ENCODE assay signal across 11 cellular contexts in genomic region chr1:54800041-54800898, GRCh38. TPM values are rescaled to one million over a fixed set of nuclear protein-coding genes. Genes with fewer than 3 reads are reported as not detected.
DNase-seq lines count a peak whose midpoint lies in the region; ATAC-seq and TF ChIP-seq lines count a peak whose summit lies in the region.
"Had no signal": no experiment of that assay in that cellular context is flagged by ENCODE, and none has a peak within 500 bp of the region (broad histone marks: within the 10 kb centered on the region; RNA-seq: fewer than 3 reads in every experiment).

No MANE protein-coding gene starts in this region.

- intact Hi-C loops in CD8-positive, alpha-beta T cell (cut with DNase I, micrococcal nuclease): loop anchor here in 1 of 2 experiments (2.0 to 5.0 kb wide), 3 partner anchors 85 to 747 kb away; partner anchors contain the start of genes DHCR24, TCEANC2, TMEM59 and TTC4
- intact Hi-C loops in esophagus muscularis mucosa (cut with DNase I) (no loop called here), aorta (cut with DNase I) (no loop called here)

- H3K27ac ChIP-seq in CD8-positive, alpha-beta T cell (ENCODE audit: low read depth, low read length): peak overlapping the region; percentile 38
- H3K27ac ChIP-seq in OCI-LY1 (ENCODE audit: low read depth, low read length, poor library complexity, severe bottlenecking) (no peak overlapping the region), esophagus muscularis mucosa (replicated peaks in 1 of 4) (no peak overlapping the region), osteoblast (ENCODE audit: low read depth, low read length) (no peak overlapping the region), aorta (ENCODE audit: low read depth in 1 of 2, low read length in 2 of 2) (no peak overlapping the region)

- no peaks in the 10 kb centered on the region for H3K27me3 Mint-ChIP-seq in CD8-positive, alpha-beta T cell (ENCODE audit: low read depth)

- H2AFZ ChIP-seq in OCI-LY1 (ENCODE audit: low read length) (no peak overlapping the region), osteoblast (ENCODE audit: low read length) (no peak overlapping the region)

- no peaks in the 10 kb centered on the region for H3K9me3 Mint-ChIP-seq in CD8-positive, alpha-beta T cell

- peak overlapping the region; percentile 93 for H3K27ac Mint-ChIP-seq in CD8-positive, alpha-beta T cell

- H4K20me1 ChIP-seq in OCI-LY1 (ENCODE audit: insufficient read depth, low read length) (no peaks in the 10 kb centered on the region), osteoblast (ENCODE audit: insufficient read depth, low read length) (no peaks in the 10 kb centered on the region)

- H3K4me2 ChIP-seq in OCI-LY1 (ENCODE audit: low read length): peak overlapping the region; percentile 83
- H3K4me2 ChIP-seq in osteoblast (ENCODE audit: insufficient read depth, low read length): peak overlapping the region; percentile 51

- H3K36me3 ChIP-seq in CD8-positive, alpha-beta T cell (ENCODE audit: insufficient read depth, low read length): no peaks in the 10 kb centered on the region
- H3K36me3 ChIP-seq in OCI-LY1 (ENCODE audit: insufficient read depth, low read length) (no peaks in the 10 kb centered on the region), esophagus muscularis mucosa (no peaks in the 10 kb centered on the region), osteoblast (ENCODE audit: insufficient read depth, low read length) (no peaks in the 10 kb centered on the region), aorta (ENCODE audit: control insufficient read depth in 1 of 2, insufficient read depth in 2 of 2, low read length in 1 of 2) (no peaks in the 10 kb centered on the region)

- peaks cover 21% of the 10 kb centered on the region for H3K36me3 Mint-ChIP-seq in CD8-positive, alpha-beta T cell

- WGBS in esophagus muscularis mucosa: 47% methylated on average over 20 of the region's 39 CpGs
- 28 to 30% methylated on average over 39 of the region's 39 CpGs for WGBS in aorta, 2 donors

- in situ Hi-C loops in GM13977 (cut with MboI; ENCODE audit: low pct_unique_long_range_greater_than_20kb, low sequenced_read_pairs, unreplicated experiment): no loop called here

- TF ChIP-seq CTCF in CD8-positive, alpha-beta T cell (IDR thresholded peaks at IDR 0.05): no peak
- TF ChIP-seq CTCF in OCI-LY1 (IDR thresholded peaks at IDR 0.05; ENCODE audit: low read length): no peak
- no peak for TF ChIP-seq CTCF in esophagus muscularis mucosa (IDR thresholded peaks at IDR 0.05)
- no peak for TF ChIP-seq CTCF in osteoblast (IDR thresholded peaks at IDR 0.05; ENCODE audit: extremely low read depth, low read depth, low read length)
- TF ChIP-seq CTCF in GM13977 (IDR thresholded peaks at IDR 0.05; ENCODE audit: extremely low read depth, insufficient read depth, missing control alignments): no peak

- no peak for TF ChIP-seq EP300 in esophagus muscularis mucosa (IDR thresholded peaks at IDR 0.05)

- CTCF ChIA-PET in CD8-positive, alpha-beta T cell (lab: Charles Lee): interaction anchor here (0.8 to 2.7 kb wide), 16 partner anchors 8 to 727 kb away, joined by 3 to 19 read pairs (median 6); no protein-coding TSS in a partner anchor

- peak overlapping the region; percentile 48; the same call in 1 of the 2 replicates for H3K9ac ChIP-seq in OCI-LY1 (ENCODE audit: low read length)

- H3K4me1 Mint-ChIP-seq in CD8-positive, alpha-beta T cell (ENCODE audit: low read depth): peaks cover 61% of the 10 kb centered on the region

- no peak for TF ChIP-seq POLR2A in esophagus muscularis mucosa (IDR thresholded peaks at IDR 0.05; ENCODE audit: low read depth)

- peak overlapping the region; percentile 59 for H3K4me3 ChIP-seq in CD8-positive, alpha-beta T cell (ENCODE audit: low read depth, low read length)
- H3K4me3 ChIP-seq in OCI-LY1 (ENCODE audit: low read depth, low read length, poor library complexity, severe bottlenecking) (peak overlapping the region; percentile 59), esophagus muscularis mucosa (peak overlapping the region; percentile 37 to 55 (median 42)), osteoblast (ENCODE audit: insufficient read depth, low read length) (peak overlapping the region; percentile 42), aorta (ENCODE audit: low read length in 2 of 2) (no peak overlapping the region)

- H3K27me3 ChIP-seq in CD8-positive, alpha-beta T cell (ENCODE audit: insufficient read depth, low read length): no peaks in the 10 kb centered on the region
- peaks cover 5% of the 10 kb centered on the region; the same call in 1 of the 2 replicates for H3K27me3 ChIP-seq in OCI-LY1 (ENCODE audit: insufficient read depth, low read length)
- peaks cover 0 to 52% (median 8%) of the 10 kb centered on the region in 4 donors for H3K27me3 ChIP-seq in esophagus muscularis mucosa
- H3K27me3 ChIP-seq in osteoblast (ENCODE audit: insufficient read depth, low read length): peaks cover 26% of the 10 kb centered on the region
- H3K27me3 ChIP-seq in aorta (ENCODE audit: control insufficient read depth in 1 of 2, insufficient read depth in 2 of 2, low read length in 1 of 2): no peaks in the 10 kb centered on the region

- H3K79me2 ChIP-seq in OCI-LY1 (ENCODE audit: insufficient read depth, low read length): no peaks in the 10 kb centered on the region
- no peaks in the 10 kb centered on the region for H3K79me2 ChIP-seq in osteoblast (ENCODE audit: insufficient read depth, low read length)

- no peaks in the 10 kb centered on the region for H3K9me3 ChIP-seq in CD8-positive, alpha-beta T cell (ENCODE audit: low read length)
- H3K9me3 ChIP-seq in OCI-LY1 (ENCODE audit: low read length) (no peaks in the 10 kb centered on the region), esophagus muscularis mucosa (no peaks in the 10 kb centered on the region), osteoblast (ENCODE audit: low read depth, low read length) (no peaks in the 10 kb centered on the region), aorta (ENCODE audit: control insufficient read depth, low read length) (no peaks in the 10 kb centered on the region)

- POLR2A ChIA-PET in CD8-positive, alpha-beta T cell (lab: Charles Lee): interaction anchor here (0.9 to 1.3 kb wide), 2 partner anchors 9 to 10 kb away, joined by 3 read pairs; no protein-coding TSS in a partner anchor

- H3F3A ChIP-seq in OCI-LY1 (ENCODE audit: insufficient read depth, low read length): no peaks in the 10 kb centered on the region

- no peak for DNase-seq in CD8-positive, alpha-beta T cell
- no peak for DNase-seq in esophagus muscularis mucosa (ENCODE audit: extremely low spot score)
- peak; percentile 78 for DNase-seq in osteoblast (ENCODE audit: insufficient read length, low spot score, missing footprints)
- DNase-seq in aorta: no peak
- no peak for DNase-seq in superior temporal gyrus (ENCODE audit: extremely low spot score)
- no peak for DNase-seq in kidney glomerular epithelial cell (lab: John Stamatoyannopoulos, UW)
- no peak for DNase-seq in GM13977 (ENCODE audit: low spot score)
- DNase-seq: GDM1 had no signal

- H3K4me3 Mint-ChIP-seq in CD8-positive, alpha-beta T cell: peak overlapping the region; percentile 97

- peaks cover 37% of the 10 kb centered on the region for H3K4me1 ChIP-seq in CD8-positive, alpha-beta T cell (ENCODE audit: insufficient read depth, low read length)
- H3K4me1 ChIP-seq in OCI-LY1 (ENCODE audit: insufficient read depth, low read length, severe bottlenecking): peaks cover 15% of the 10 kb centered on the region
- H3K4me1 ChIP-seq in esophagus muscularis mucosa: peaks cover 6 to 15% (median 13%) of the 10 kb centered on the region in 4 donors
- H3K4me1 ChIP-seq in osteoblast (ENCODE audit: insufficient read depth, low read length): peaks cover 12% of the 10 kb centered on the region
- no peaks in the 10 kb centered on the region for H3K4me1 ChIP-seq in aorta (ENCODE audit: control insufficient read depth in 1 of 2, insufficient read depth in 2 of 2, low read length in 2 of 2)

- H3K9me2 ChIP-seq in OCI-LY1 (ENCODE audit: low read depth, low read length): no peaks in the 10 kb centered on the region

- ATAC-seq in CD8-positive, alpha-beta T cell: no peak
- ATAC-seq in aorta (ENCODE audit: low FRiP score): no peak

RNA-seq across cellular contexts. Expression of gene TTC22, which starts 0.9 kb away (rescaled TPM):
- 1 to 10 TPM; 3.1 to 4.2 TPM for total RNA-seq in CD8-positive, alpha-beta T cell
- total RNA-seq in esophagus muscularis mucosa (under 1 TPM; under 0.01 to 0.17 (median 0.09) TPM), osteoblast (not detected in 2 replicates), aorta (under 1 TPM in 1 of 2 donors, not detected in 1; 0.27 TPM)
- polyA plus RNA-seq in aorta: 1 to 10 TPM in 1 of 2 donors, under 1 TPM in 1; 0.20 to 3.9 TPM
- total RNA-seq: fibroblast of villous mesenchyme, skeletal muscle tissue had no signal

RNA-seq across cellular contexts. Expression of gene PARS2, which starts 35.9 kb away (rescaled TPM):
- total RNA-seq in CD8-positive, alpha-beta T cell: not detected
- 1 to 10 TPM; 4.0 to 7.5 (median 5.7) TPM for total RNA-seq in esophagus muscularis mucosa
- 6.2 and 7.4 TPM in 2 replicates for total RNA-seq in osteoblast
- total RNA-seq in aorta: 1 to 10 TPM; 2.2 to 3.0 TPM
- 1 to 10 TPM; 1.2 to 2.4 TPM for polyA plus RNA-seq in aorta

Comparison
In these comparisons a context has a peak if more than half of its experiments do, and no peak if none do; other contexts are left out.
1. H3K4me3 ChIP-seq: peak in CD8-positive, alpha-beta T cell (single experiment), OCI-LY1 (single experiment), esophagus muscularis mucosa (4 of 4) and osteoblast (single experiment); none in aorta (0 of 2).